In genomic region chr1:156499194-156499702, GRCh38 we compare ENCODE assay signal across 1 cellular context.
TF ChIP-seq lines count a peak whose summit lies in the region.

No MANE protein-coding gene starts in this region.

TF ChIP-seq in H1, 55 proteins besides CTCF, POLR2A, EP300 and RAD21:
- TF ChIP-seq RXRA (IDR thresholded peaks at IDR 0.05; ENCODE audit: insufficient read depth, low read depth, low read length) (no peak), SP1 (IDR thresholded peaks at IDR 0.05; ENCODE audit: low read depth, low read length) (0 out of 2 replicates have a peak, but pooled peaks have one; percentile 25), CEBPB (IDR thresholded peaks at IDR 0.05; ENCODE audit: low read depth, low read length) (no peak), BACH1 (IDR thresholded peaks at IDR 0.05; ENCODE audit: low read length) (no peak), KDM1A (IDR thresholded peaks at IDR 0.05; ENCODE audit: borderline replicate concordance, low read length) (peak; percentile 18; the same call in 1 of the 2 replicates)
